In the genomic region with DNA sequence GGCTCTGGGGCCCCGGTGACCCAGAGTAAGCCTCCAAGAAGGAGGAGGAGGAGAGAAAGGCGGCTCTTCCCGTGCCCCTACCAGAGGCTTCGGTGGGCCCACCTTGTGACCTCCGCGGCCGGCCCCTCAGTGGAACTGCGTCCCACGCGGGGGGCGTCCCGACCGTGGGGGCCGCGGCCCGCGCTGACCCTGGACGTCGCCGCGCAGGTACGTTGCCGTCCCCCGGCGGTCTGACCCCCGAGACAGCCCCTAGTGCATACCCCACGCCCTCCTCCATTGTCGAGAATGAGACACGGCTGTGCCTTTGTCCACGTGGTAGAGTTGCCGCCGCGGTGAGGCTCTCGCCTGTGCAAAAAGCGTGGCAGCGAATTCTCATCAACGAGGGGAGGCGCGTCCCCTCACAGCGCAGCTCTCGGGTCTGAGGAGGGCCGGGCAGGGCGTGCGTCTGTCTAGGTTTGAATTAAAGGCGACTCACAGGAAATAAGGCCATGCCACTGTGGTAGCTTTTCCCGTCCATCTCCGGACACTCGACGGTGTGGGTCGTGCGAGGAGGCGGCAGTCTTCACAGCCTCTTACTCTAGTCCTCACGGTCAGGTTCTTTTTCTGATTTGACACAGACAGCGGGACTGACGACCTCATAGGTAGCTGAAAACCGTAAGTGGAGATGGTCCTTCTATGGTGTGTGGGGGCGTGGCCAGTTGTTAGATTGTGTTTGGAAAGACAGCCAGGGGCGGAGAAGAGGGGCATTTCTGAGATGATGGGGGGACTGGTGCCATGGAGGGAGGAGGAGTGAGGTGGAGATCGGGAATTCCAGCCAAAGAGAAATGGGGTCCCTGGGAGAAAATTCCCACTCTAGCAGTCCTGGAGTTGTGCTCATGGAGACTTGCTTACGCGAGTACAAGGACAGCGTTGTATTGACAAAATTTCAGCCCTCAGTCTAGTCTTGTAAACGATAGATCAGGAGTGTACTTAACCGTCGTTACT, we compare ENCODE assay signal across 1 cellular context.
TF ChIP-seq lines count a peak whose summit lies in the region.

No MANE protein-coding gene starts in this region.

TF ChIP-seq in HepG2, 621 proteins besides CTCF, POLR2A, EP300 and RAD21 (continued from another document and continues in another):
- TF ChIP-seq, protein P1, sequence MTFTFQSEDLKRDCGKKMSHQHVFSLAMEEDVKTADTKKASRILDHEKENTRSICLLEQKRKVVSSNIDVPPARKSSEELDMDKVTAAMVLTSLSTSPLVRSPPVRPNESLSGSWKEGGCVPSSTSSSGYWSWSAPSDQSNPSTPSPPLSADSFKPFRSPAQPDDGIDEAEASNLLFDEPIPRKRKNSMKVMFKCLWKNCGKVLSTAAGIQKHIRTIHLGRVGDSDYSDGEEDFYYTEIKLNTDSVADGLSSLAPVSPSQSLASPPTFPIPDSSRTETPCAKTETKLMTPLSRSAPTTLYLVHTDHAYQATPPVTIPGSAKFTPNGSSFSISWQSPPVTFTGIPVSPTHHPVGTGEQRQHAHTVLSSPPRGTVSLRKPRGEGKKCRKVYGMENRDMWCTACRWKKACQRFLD (CRISPR knock-in tag; IDR thresholded peaks at IDR 0.05; ENCODE audit: borderline replicate concordance) = peak; percentile 97
- TF ChIP-seq KAT7 (CRISPR knock-in tag; IDR thresholded peaks at IDR 0.05; ENCODE audit: borderline replicate concordance) (peak; percentile 78; the same call in 1 of the 2 replicates), ZBTB3 (CRISPR knock-in tag; IDR thresholded peaks at IDR 0.05; ENCODE audit: borderline replicate concordance, low read depth) (0 out of 2 replicates have a peak, but pooled peaks have one; percentile 49), SRY (CRISPR knock-in tag; IDR thresholded peaks at IDR 0.05) (0 out of 2 replicates have a peak, but pooled peaks have one; percentile 56), ZNF557 (CRISPR knock-in tag; IDR thresholded peaks at IDR 0.05) (0 out of 2 replicates have a peak, but pooled peaks have one; percentile 31), NFE2L1 (CRISPR knock-in tag; IDR thresholded peaks at IDR 0.05; ENCODE audit: borderline replicate concordance) (0 out of 2 replicates have a peak, but pooled peaks have one; percentile 94), SOX13 (IDR thresholded peaks at IDR 0.05) (peak; percentile 23; the same call in 1 of the 2 replicates), SOX13 (CRISPR knock-in tag; conservative IDR thresholded peaks at IDR 0.05 in 1 of 2, IDR thresholded peaks at IDR 0.05 in 1 of 2) (peak in 1 of 2 experiments; percentile 22; a peak in 1 of 4 replicates), ZNF710 (CRISPR knock-in tag; IDR thresholded peaks at IDR 0.05; ENCODE audit: borderline replicate concordance) (peak; percentile 56; the same call in 1 of the 2 replicates), ZFP41 (CRISPR knock-in tag; IDR thresholded peaks at IDR 0.05; ENCODE audit: borderline replicate concordance) (no peak), MAFK (conservative IDR thresholded peaks at IDR 0.05 in 1 of 2, IDR thresholded peaks at IDR 0.05 in 1 of 2; ENCODE audit: low read length in 2 of 2) (no peak), TFAP4 (IDR thresholded peaks at IDR 0.05; ENCODE audit: borderline replicate concordance, low read depth) (no peak), GABPA (IDR thresholded peaks at IDR 0.05; ENCODE audit: low read depth, low read length) (no peak), GABPA (CRISPR knock-in tag; IDR thresholded peaks at IDR 0.05; ENCODE audit: low read depth) (peak; percentile 61; the same call in 1 of the 2 replicates), POLR2AphosphoS5 (IDR thresholded peaks at IDR 0.05; ENCODE audit: low read depth, low read length) (peak; percentile 58; the same call in 1 of the 2 replicates), NCOA1 (CRISPR knock-in tag; IDR thresholded peaks at IDR 0.05) (0 out of 2 replicates have a peak, but pooled peaks have one; percentile 22), HOXA5 (CRISPR knock-in tag; IDR thresholded peaks at IDR 0.05) (no peak), ZNF597 (CRISPR knock-in tag; IDR thresholded peaks at IDR 0.05) (0 out of 2 replicates have a peak, but pooled peaks have one; percentile 49), KDM5A (IDR thresholded peaks at IDR 0.05; ENCODE audit: borderline replicate concordance, low read length) (peak; percentile 68), HNF4G (IDR thresholded peaks at IDR 0.05; ENCODE audit: borderline replicate concordance, low read depth, low read length) (no peak), HNF4G (CRISPR knock-in tag; IDR thresholded peaks at IDR 0.05; ENCODE audit: borderline replicate concordance, low read depth) (0 out of 2 replicates have a peak, but pooled peaks have one; percentile 15), HNRNPLL (IDR thresholded peaks at IDR 0.05; ENCODE audit: low read depth, low read length, poor library complexity, severe bottlenecking) (peak; percentile 3), DPF2 (CRISPR knock-in tag; IDR thresholded peaks at IDR 0.05; ENCODE audit: borderline replicate concordance, low read depth) (no peak), ARID4A (CRISPR knock-in tag; IDR thresholded peaks at IDR 0.05; ENCODE audit: borderline replicate concordance) (peak; percentile 77), MXI1 (IDR thresholded peaks at IDR 0.05; ENCODE audit: borderline replicate concordance, low read depth, low read length) (peak; percentile 67; the same call in 2 of the 3 replicates), CBX5 (CRISPR knock-in tag; IDR thresholded peaks at IDR 0.05; ENCODE audit: borderline replicate concordance) (peak; percentile 63), CAMTA2 (CRISPR knock-in tag; IDR thresholded peaks at IDR 0.05; ENCODE audit: borderline replicate concordance) (peak; percentile 40; the same call in 1 of the 2 replicates), SATB2 (CRISPR knock-in tag; IDR thresholded peaks at IDR 0.05) (no peak), NCOA5 (CRISPR knock-in tag; IDR thresholded peaks at IDR 0.05) (peak; percentile 85), MTF1 (CRISPR knock-in tag; IDR thresholded peaks at IDR 0.05) (0 out of 2 replicates have a peak, but pooled peaks have one; percentile 34), HOXA7 (CRISPR knock-in tag; IDR thresholded peaks at IDR 0.05) (peak; percentile 93), SKIL (CRISPR knock-in tag; IDR thresholded peaks at IDR 0.05; ENCODE audit: borderline replicate concordance) (0 out of 2 replicates have a peak, but pooled peaks have one; percentile 40)
- TF ChIP-seq, protein P2, sequence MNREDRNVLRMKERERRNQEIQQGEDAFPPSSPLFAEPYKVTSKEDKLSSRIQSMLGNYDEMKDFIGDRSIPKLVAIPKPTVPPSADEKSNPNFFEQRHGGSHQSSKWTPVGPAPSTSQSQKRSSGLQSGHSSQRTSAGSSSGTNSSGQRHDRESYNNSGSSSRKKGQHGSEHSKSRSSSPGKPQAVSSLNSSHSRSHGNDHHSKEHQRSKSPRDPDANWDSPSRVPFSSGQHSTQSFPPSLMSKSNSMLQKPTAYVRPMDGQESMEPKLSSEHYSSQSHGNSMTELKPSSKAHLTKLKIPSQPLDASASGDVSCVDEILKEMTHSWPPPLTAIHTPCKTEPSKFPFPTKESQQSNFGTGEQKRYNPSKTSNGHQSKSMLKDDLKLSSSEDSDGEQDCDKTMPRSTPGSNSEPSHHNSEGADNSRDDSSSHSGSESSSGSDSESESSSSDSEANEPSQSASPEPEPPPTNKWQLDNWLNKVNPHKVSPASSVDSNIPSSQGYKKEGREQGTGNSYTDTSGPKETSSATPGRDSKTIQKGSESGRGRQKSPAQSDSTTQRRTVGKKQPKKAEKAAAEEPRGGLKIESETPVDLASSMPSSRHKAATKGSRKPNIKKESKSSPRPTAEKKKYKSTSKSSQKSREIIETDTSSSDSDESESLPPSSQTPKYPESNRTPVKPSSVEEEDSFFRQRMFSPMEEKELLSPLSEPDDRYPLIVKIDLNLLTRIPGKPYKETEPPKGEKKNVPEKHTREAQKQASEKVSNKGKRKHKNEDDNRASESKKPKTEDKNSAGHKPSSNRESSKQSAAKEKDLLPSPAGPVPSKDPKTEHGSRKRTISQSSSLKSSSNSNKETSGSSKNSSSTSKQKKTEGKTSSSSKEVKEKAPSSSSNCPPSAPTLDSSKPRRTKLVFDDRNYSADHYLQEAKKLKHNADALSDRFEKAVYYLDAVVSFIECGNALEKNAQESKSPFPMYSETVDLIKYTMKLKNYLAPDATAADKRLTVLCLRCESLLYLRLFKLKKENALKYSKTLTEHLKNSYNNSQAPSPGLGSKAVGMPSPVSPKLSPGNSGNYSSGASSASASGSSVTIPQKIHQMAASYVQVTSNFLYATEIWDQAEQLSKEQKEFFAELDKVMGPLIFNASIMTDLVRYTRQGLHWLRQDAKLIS (CRISPR knock-in tag; IDR thresholded peaks at IDR 0.05) = peak; percentile 64; the same call in 1 of the 2 replicates
- TF ChIP-seq, protein P3, sequence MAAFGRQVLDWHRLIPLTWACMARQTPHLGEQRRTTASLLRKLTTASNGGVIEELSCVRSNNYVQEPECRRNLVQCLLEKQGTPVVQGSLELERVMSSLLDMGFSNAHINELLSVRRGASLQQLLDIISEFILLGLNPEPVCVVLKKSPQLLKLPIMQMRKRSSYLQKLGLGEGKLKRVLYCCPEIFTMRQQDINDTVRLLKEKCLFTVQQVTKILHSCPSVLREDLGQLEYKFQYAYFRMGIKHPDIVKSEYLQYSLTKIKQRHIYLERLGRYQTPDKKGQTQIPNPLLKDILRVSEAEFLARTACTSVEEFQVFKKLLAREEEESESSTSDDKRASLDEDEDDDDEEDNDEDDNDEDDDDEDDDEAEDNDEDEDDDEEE (CRISPR knock-in tag; IDR thresholded peaks at IDR 0.05) = peak; percentile 96
